Comparison of ENCODE assay signal across 8 cellular contexts in the genomic region with DNA sequence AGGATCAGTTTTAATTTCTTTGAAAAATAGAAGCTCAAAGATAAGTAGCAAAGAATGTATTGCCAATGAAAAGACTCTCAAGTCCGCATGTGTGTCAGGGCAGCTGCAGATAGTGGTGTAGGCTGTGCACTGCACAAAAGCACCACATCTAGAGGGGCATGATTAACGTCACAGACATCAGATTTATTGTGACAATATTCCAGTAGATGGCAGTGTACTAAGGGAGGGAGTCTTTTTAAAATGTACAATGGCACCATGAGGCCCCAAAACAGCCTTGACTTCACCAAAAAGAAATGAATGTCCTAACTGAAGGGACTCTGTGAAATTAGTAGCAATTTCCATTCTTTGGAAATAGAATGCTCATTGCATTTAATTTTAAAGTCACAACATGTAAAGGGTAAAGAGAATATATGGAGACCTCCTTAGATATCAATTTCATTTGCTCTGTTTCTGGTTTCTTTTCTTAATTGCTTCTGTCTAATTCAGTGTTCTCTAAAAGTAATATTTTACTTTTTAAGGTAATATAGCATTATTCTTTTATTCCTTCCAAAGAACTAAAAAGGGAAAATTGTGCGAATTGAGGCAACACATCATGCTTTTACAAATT.
DNase-seq lines count a peak whose midpoint lies in the region; ATAC-seq and TF ChIP-seq lines count a peak whose summit lies in the region.

No MANE protein-coding gene starts in this region.

- no peak overlapping the region for H3K4me3 ChIP-seq in epithelial cell of esophagus (ENCODE audit: low read length)

- TF ChIP-seq CTCF in epithelial cell of esophagus (IDR thresholded peaks at IDR 0.05; ENCODE audit: insufficient read depth, low read depth, low read length, missing control alignments), result peak; percentile 34
- peak; percentile 30 to 34 (median 33) for TF ChIP-seq CTCF in nephron (IDR thresholded peaks at IDR 0.05; ENCODE audit: unreplicated experiment in 3 of 3)
- no peak for TF ChIP-seq CTCF in nephron progenitor cell (IDR thresholded peaks at IDR 0.05)

- no peaks in the 10 kb centered on the region for H3K27me3 Mint-ChIP-seq in activated CD8-positive, alpha-beta memory T cell treated with anti-CD3 and anti-CD28 coated beads, Interleukin-2, amount 10 ng/mL, durations not matched to agents 7 days and 5 days
- H3K27me3 Mint-ChIP-seq in nephron (ENCODE audit: low read depth) (no peaks in the 10 kb centered on the region), nephron progenitor cell (ENCODE audit: low read depth, poor library complexity) (no peaks in the 10 kb centered on the region)

- peaks cover 23% of the 10 kb centered on the region for H3K36me3 Mint-ChIP-seq in activated CD8-positive, alpha-beta memory T cell treated with anti-CD3 and anti-CD28 coated beads, Interleukin-2, amount 10 ng/mL, durations not matched to agents 7 days and 5 days
- peaks cover 81% of the 10 kb centered on the region for H3K36me3 Mint-ChIP-seq in nephron (ENCODE audit: low read depth)
- peaks cover 90% of the 10 kb centered on the region for H3K36me3 Mint-ChIP-seq in nephron progenitor cell (ENCODE audit: low read depth)

- CTCF ChIA-PET in activated CD8-positive, alpha-beta memory T cell treated with anti-CD3 and anti-CD28 coated beads, Interleukin-2, amount 10 ng/mL, durations not matched to agents 7 days and 5 days (lab: Charles Lee), result interaction anchor here (0.9 kb wide), 1 partner anchor 19 kb away, joined by 3 read pairs; no protein-coding TSS in a partner anchor

- DNase-seq in activated CD8-positive, alpha-beta memory T cell treated with anti-CD3 and anti-CD28 coated beads, Interleukin-2, amount 10 ng/mL, durations not matched to agents 7 days and 5 days, result peak; percentile 47
- DNase-seq in activated CD8-positive, alpha-beta memory T cell treated with anti-CD3 and anti-CD28 coated beads for 24 hours, result no peak
- peak; percentile 72 for DNase-seq in RPMI7951 (ENCODE audit: low read depth)
- DNase-seq in epithelial cell of esophagus (ENCODE audit: low read depth), result peak; percentile 52
- DNase-seq in nephron progenitor cell, result no peak

- H3K4me1 Mint-ChIP-seq in activated CD8-positive, alpha-beta memory T cell treated with anti-CD3 and anti-CD28 coated beads, Interleukin-2, amount 10 ng/mL, durations not matched to agents 7 days and 5 days, result peaks cover 16% of the 10 kb centered on the region
- H3K4me1 Mint-ChIP-seq in nephron (no peaks in the 10 kb centered on the region), nephron progenitor cell (peaks cover 5% of the 10 kb centered on the region)

- no peaks in the 10 kb centered on the region for H3K9me3 Mint-ChIP-seq in activated CD8-positive, alpha-beta memory T cell treated with anti-CD3 and anti-CD28 coated beads, Interleukin-2, amount 10 ng/mL, durations not matched to agents 7 days and 5 days (ENCODE audit: low read depth)
- no peaks in the 10 kb centered on the region for H3K9me3 Mint-ChIP-seq in nephron
- peaks cover 9% of the 10 kb centered on the region for H3K9me3 Mint-ChIP-seq in nephron progenitor cell

- no peak overlapping the region for H3K27ac Mint-ChIP-seq in activated CD8-positive, alpha-beta memory T cell treated with anti-CD3 and anti-CD28 coated beads, Interleukin-2, amount 10 ng/mL, durations not matched to agents 7 days and 5 days
- H3K27ac Mint-ChIP-seq in nephron (no peak overlapping the region), nephron progenitor cell (no peak overlapping the region)

- ATAC-seq in activated CD8-positive, alpha-beta memory T cell treated with anti-CD3 and anti-CD28 coated beads, Interleukin-2, amount 10 ng/mL, durations not matched to agents 7 days and 5 days, result peak; percentile 88
- ATAC-seq in GM21367 (IDR thresholded peaks at IDR 0.05; ENCODE audit: unreplicated experiment), result peak; percentile 92
- peak; percentile 75 for ATAC-seq in HG03558 (IDR thresholded peaks at IDR 0.05; ENCODE audit: extremely low read depth, unreplicated experiment)

- H3K4me3 Mint-ChIP-seq in activated CD8-positive, alpha-beta memory T cell treated with anti-CD3 and anti-CD28 coated beads, Interleukin-2, amount 10 ng/mL, durations not matched to agents 7 days and 5 days, result no peak overlapping the region
- H3K4me3 Mint-ChIP-seq in nephron (no peak overlapping the region), nephron progenitor cell (no peak overlapping the region)

Comparison
In these comparisons a context has a peak if more than half of its experiments do, and no peak if none do; other contexts are left out.
1. DNase-seq: peak in activated CD8-positive, alpha-beta memory T cell treated with anti-CD3 and anti-CD28 coated beads, Interleukin-2, amount 10 ng/mL, durations not matched to agents 7 days and 5 days (single experiment), RPMI7951 (single experiment) and epithelial cell of esophagus (single experiment); none in activated CD8-positive, alpha-beta memory T cell treated with anti-CD3 and anti-CD28 coated beads for 24 hours (single experiment) and nephron progenitor cell (single experiment).
2. Peak in every context shown above with its lines, with median percentiles within 50 percentile points of each other: ATAC-seq.